ENCODE assay signal across 1 cellular context in the genomic region with DNA sequence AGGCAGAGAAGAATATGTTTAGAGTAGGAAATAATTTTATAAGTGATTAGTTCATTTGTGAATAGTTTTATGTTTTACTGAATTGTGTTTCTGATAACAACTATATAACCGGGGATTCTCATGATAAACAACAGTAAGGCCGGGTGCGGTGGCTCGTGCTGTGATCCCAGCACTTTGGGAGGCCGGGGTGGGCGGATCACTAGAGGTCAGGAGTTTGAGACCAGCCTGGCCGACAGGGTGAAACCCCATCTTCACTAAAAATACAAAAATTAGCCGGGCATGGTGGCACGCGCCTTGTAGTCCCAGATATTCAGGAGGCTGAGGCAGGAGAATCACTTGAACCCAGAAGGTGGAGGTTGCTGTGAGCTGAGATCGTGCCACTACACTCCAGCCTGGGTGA. TPM values are rescaled to one million over a fixed set of nuclear protein-coding genes. Genes with fewer than 3 reads are reported as not detected.
"Had no signal": no experiment of that assay in that cellular context is flagged by ENCODE, and none has a peak within 500 bp of the region (broad histone marks: within the 10 kb centered on the region; RNA-seq: fewer than 3 reads in every experiment).

No MANE protein-coding gene starts in this region.

RNA-seq across cellular contexts. Expression of gene CD302, which starts 52.8 kb away (rescaled TPM):
- total RNA-seq: OCI-LY7 had no signal
